1 cellular context compared by ENCODE assay signal in the genomic region with DNA sequence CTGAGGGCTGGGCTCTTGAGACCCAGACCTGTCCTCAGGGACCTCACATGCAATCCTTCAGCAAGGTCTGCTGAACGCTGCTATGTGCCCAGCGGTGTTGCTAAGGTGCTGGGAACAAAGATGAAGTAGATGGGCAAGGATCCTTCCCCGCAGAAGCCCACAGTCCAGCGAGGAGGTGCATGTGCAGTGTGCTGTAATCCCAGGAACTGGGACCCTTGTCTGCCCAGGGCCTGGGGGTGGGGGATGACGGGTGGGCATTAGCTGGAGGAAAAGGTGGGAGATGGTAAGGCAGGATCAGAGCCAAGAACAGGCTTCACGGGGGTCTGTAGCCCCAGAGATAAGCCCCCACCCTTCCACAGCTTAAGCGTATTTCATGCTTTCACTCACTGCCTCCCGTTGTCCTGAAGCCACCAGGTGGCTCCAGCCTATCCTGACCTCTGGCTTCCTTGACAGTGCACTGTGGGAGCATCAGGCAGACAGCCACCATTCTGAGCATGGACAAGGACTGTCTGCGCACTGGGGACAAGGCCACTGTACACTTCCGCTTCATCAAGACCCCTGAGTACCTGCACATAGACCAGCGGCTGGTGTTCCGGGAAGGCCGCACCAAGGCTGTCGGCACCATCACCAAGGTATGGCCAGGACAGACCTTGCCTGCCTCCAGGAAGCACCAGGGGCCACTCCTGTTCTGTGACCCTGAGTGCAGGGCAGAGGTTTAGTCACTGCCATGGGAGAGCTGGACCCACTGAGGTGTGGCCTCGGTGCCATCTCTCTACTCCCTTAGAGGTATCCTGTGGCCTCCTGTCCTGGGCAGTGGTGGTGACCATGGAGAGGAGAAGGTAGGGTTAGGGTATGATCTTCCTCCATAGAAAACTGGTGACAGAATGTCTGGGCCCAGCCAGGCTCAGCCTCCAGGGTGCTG.
A peak's percentile ranks its signal among the peaks of the same experiment; 100 is the strongest.
TF ChIP-seq lines count a peak whose summit lies in the region.

No MANE protein-coding gene starts in this region.

TF ChIP-seq in HepG2, 621 proteins besides CTCF, POLR2A, EP300 and RAD21:
- 0 out of 2 replicates have a peak, but pooled peaks have one; percentile 11 for TF ChIP-seq POLR2AphosphoS2 (IDR thresholded peaks at IDR 0.05; ENCODE audit: low read depth, low read length)
- no peak for TF ChIP-seq ZNF740 (CRISPR knock-in tag; IDR thresholded peaks at IDR 0.05)
- TF ChIP-seq, protein P1, sequence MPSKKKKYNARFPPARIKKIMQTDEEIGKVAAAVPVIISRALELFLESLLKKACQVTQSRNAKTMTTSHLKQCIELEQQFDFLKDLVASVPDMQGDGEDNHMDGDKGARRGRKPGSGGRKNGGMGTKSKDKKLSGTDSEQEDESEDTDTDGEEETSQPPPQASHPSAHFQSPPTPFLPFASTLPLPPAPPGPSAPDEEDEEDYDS (CRISPR knock-in tag; IDR thresholded peaks at IDR 0.05), result no peak
- 0 out of 2 replicates have a peak, but pooled peaks have one; percentile 7 for TF ChIP-seq POLR2AphosphoS5 (IDR thresholded peaks at IDR 0.05; ENCODE audit: low read depth, low read length)
- no peak for TF ChIP-seq BHLHE40 (IDR thresholded peaks at IDR 0.05; ENCODE audit: low read length)
